Comparison of ENCODE assay signal across 1 cellular context in the genomic region with DNA sequence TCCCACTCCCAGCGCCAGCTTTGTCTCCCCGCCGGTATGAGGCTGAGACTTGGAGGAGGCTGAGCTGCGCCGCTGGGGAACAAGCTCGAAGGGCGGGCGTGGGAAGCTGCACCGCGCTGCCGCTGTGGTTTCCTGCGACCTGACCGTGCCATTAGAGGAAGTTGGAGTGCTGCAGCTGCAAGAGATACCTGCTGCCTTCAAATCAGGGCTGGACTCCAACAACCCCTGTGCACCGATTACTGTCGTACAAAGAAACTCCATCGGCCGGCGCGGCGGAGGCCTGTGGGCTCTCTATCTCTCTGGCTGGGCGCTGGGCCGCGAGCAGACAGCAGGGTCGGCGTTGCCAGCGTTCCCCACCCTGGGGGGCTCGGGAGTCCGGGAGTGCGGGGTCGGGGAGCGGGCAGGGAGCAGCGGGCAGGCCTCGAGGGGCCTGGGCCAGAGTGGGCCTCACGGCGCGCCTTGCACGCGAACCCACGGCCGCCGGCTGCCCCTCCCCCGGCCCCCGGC.
A peak's percentile ranks its signal among the peaks of the same experiment; 100 is the strongest.
TF ChIP-seq lines count a peak whose summit lies in the region.

No MANE protein-coding gene starts in this region.

TF ChIP-seq in K562, 482 proteins besides CTCF, POLR2A, EP300 and RAD21 (continued from another document and continues in another):
- TF ChIP-seq, protein P1, sequence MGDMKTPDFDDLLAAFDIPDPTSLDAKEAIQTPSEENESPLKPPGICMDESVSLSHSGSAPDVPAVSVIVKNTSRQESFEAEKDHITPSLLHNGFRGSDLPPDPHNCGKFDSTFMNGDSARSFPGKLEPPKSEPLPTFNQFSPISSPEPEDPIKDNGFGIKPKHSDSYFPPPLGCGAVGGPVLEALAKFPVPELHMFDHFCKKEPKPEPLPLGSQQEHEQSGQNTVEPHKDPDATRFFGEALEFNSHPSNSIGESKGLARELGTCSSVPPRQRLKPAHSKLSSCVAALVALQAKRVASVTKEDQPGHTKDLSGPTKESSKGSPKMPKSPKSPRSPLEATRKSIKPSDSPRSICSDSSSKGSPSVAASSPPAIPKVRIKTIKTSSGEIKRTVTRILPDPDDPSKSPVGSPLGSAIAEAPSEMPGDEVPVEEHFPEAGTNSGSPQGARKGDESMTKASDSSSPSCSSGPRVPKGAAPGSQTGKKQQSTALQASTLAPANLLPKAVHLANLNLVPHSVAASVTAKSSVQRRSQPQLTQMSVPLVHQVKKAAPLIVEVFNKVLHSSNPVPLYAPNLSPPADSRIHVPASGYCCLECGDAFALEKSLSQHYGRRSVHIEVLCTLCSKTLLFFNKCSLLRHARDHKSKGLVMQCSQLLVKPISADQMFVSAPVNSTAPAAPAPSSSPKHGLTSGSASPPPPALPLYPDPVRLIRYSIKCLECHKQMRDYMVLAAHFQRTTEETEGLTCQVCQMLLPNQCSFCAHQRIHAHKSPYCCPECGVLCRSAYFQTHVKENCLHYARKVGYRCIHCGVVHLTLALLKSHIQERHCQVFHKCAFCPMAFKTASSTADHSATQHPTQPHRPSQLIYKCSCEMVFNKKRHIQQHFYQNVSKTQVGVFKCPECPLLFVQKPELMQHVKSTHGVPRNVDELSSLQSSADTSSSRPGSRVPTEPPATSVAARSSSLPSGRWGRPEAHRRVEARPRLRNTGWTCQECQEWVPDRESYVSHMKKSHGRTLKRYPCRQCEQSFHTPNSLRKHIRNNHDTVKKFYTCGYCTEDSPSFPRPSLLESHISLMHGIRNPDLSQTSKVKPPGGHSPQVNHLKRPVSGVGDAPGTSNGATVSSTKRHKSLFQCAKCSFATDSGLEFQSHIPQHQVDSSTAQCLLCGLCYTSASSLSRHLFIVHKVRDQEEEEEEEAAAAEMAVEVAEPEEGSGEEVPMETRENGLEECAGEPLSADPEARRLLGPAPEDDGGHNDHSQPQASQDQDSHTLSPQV (IDR thresholded peaks at IDR 0.05): no peak
- TF ChIP-seq MBD2 (IDR thresholded peaks at IDR 0.05; ENCODE audit: borderline replicate concordance, low read depth): no peak
- TF ChIP-seq REST (CRISPR knock-in tag; IDR thresholded peaks at IDR 0.05; ENCODE audit: low read depth): no peak
- TF ChIP-seq, protein P2, sequence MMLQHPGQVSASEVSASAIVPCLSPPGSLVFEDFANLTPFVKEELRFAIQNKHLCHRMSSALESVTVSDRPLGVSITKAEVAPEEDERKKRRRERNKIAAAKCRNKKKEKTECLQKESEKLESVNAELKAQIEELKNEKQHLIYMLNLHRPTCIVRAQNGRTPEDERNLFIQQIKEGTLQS (IDR thresholded peaks at IDR 0.05): no peak
- TF ChIP-seq, protein P2 (CRISPR knock-in tag; conservative IDR thresholded peaks at IDR 0.05): 0 out of 2 replicates have a peak, but pooled peaks have one; percentile 20
- no peak for TF ChIP-seq HNRNPK (IDR thresholded peaks at IDR 0.05; ENCODE audit: low read depth, low read length, poor library complexity, severe bottlenecking)
- 0 out of 2 replicates have a peak, but pooled peaks have one; percentile 65 for TF ChIP-seq RNF2 (IDR thresholded peaks at IDR 0.05)
- TF ChIP-seq CREB3 (tag; conservative IDR thresholded peaks at IDR 0.05; ENCODE audit: low read depth): no peak
- TF ChIP-seq NRF1 (conservative IDR thresholded peaks at IDR 0.05 in 1 of 2, IDR thresholded peaks at IDR 0.05 in 1 of 2): no peak; a peak in 2 of 4 replicates
- no peak for TF ChIP-seq COPS2 (conservative IDR thresholded peaks at IDR 0.05)
- no peak for TF ChIP-seq ZBTB17 (CRISPR knock-in tag; IDR thresholded peaks at IDR 0.05)
- no peak for TF ChIP-seq POLR2G (IDR thresholded peaks at IDR 0.05; ENCODE audit: low read depth, low read length)
- no peak for TF ChIP-seq HMGN3 (IDR thresholded peaks at IDR 0.05; ENCODE audit: borderline replicate concordance, extremely low read depth, insufficient read length, low read depth, low read length)
- TF ChIP-seq, protein P3, sequence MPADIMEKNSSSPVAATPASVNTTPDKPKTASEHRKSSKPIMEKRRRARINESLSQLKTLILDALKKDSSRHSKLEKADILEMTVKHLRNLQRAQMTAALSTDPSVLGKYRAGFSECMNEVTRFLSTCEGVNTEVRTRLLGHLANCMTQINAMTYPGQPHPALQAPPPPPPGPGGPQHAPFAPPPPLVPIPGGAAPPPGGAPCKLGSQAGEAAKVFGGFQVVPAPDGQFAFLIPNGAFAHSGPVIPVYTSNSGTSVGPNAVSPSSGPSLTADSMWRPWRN (IDR thresholded peaks at IDR 0.05; ENCODE audit: low read depth): no peak
- peak; percentile 77 for TF ChIP-seq BHLHE40 (IDR thresholded peaks at IDR 0.05; ENCODE audit: low read length)
- TF ChIP-seq NFE2L1 (tag; IDR thresholded peaks at IDR 0.05; ENCODE audit: borderline replicate concordance, low read depth): no peak
- TF ChIP-seq ZNF431 (CRISPR knock-in tag; IDR thresholded peaks at IDR 0.05): no peak; the same call in 1 of the 2 replicates
- TF ChIP-seq ZNF354B (CRISPR knock-in tag; IDR thresholded peaks at IDR 0.05): no peak
- peak; percentile 15; the same call in 1 of the 2 replicates for TF ChIP-seq CBX1 (IDR thresholded peaks at IDR 0.05; ENCODE audit: low read depth)
- no peak for TF ChIP-seq MTA1 (IDR thresholded peaks at IDR 0.05; ENCODE audit: borderline replicate concordance)
- TF ChIP-seq, protein P4, sequence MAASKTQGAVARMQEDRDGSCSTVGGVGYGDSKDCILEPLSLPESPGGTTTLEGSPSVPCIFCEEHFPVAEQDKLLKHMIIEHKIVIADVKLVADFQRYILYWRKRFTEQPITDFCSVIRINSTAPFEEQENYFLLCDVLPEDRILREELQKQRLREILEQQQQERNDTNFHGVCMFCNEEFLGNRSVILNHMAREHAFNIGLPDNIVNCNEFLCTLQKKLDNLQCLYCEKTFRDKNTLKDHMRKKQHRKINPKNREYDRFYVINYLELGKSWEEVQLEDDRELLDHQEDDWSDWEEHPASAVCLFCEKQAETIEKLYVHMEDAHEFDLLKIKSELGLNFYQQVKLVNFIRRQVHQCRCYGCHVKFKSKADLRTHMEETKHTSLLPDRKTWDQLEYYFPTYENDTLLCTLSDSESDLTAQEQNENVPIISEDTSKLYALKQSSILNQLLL (CRISPR knock-in tag; IDR thresholded peaks at IDR 0.05; ENCODE audit: borderline replicate concordance): no peak
- no peak for TF ChIP-seq ZNF445 (CRISPR knock-in tag; IDR thresholded peaks at IDR 0.05; ENCODE audit: low read depth)
- TF ChIP-seq ZNF408 (CRISPR knock-in tag; IDR thresholded peaks at IDR 0.05; ENCODE audit: low read depth): no peak
- no peak for TF ChIP-seq ADNP (tag; IDR thresholded peaks at IDR 0.05)
- TF ChIP-seq CEBPB (tag; IDR thresholded peaks at IDR 0.05): no peak
- no peak for TF ChIP-seq CC2D1A (IDR thresholded peaks at IDR 0.05)
- no peak for TF ChIP-seq NEUROD1 (IDR thresholded peaks at IDR 0.05; ENCODE audit: borderline replicate concordance, low read depth, low read length, partially characterized antibody)
- TF ChIP-seq, protein P5, sequence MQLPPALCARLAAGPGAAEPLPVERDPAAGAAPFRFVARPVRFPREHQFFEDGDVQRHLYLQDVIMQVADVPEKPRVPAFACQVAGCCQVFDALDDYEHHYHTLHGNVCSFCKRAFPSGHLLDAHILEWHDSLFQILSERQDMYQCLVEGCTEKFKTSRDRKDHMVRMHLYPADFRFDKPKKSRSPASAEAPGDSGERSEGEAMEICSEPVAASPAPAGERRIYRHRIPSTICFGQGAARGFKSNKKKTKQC (CRISPR knock-in tag; IDR thresholded peaks at IDR 0.05): peak; percentile 65; the same call in 1 of the 2 replicates
- TF ChIP-seq PHF21A (IDR thresholded peaks at IDR 0.05; ENCODE audit: borderline replicate concordance, low read depth): peak; percentile 58; the same call in 1 of the 2 replicates
- no peak for TF ChIP-seq ZNF518B (CRISPR knock-in tag; IDR thresholded peaks at IDR 0.05)
- TF ChIP-seq POLR2H (tag; IDR thresholded peaks at IDR 0.05; ENCODE audit: low read depth): no peak
- TF ChIP-seq PCBP1 (IDR thresholded peaks at IDR 0.05; ENCODE audit: low read depth, low read length, poor library complexity, severe bottlenecking): no peak
- TF ChIP-seq PPARD (CRISPR knock-in tag; IDR thresholded peaks at IDR 0.05): no peak
- no peak; the same call in 1 of the 2 replicates for TF ChIP-seq ETV5 (CRISPR knock-in tag; IDR thresholded peaks at IDR 0.05; ENCODE audit: low read depth)
- no peak for TF ChIP-seq NR2C1 (IDR thresholded peaks at IDR 0.05)
- TF ChIP-seq NR2C1 (tag; IDR thresholded peaks at IDR 0.05): no peak
- TF ChIP-seq TBP (optimal IDR thresholded peaks at IDR 0.05; ENCODE audit: low read depth, low read length): no peak
- no peak for TF ChIP-seq SMC3 (conservative IDR thresholded peaks at IDR 0.05; ENCODE audit: insufficient read depth, low read depth, low read length)
- TF ChIP-seq SAP30 (IDR thresholded peaks at IDR 0.05; ENCODE audit: borderline replicate concordance, insufficient read depth, low read depth, low read length, poor library complexity, severe bottlenecking): no peak
- TF ChIP-seq ZNF561 (CRISPR knock-in tag; conservative IDR thresholded peaks at IDR 0.05): no peak
- TF ChIP-seq ZBTB34 (CRISPR knock-in tag; IDR thresholded peaks at IDR 0.05): no peak
- TF ChIP-seq ZNF785 (CRISPR knock-in tag; IDR thresholded peaks at IDR 0.05): no peak
- TF ChIP-seq, protein P6, sequence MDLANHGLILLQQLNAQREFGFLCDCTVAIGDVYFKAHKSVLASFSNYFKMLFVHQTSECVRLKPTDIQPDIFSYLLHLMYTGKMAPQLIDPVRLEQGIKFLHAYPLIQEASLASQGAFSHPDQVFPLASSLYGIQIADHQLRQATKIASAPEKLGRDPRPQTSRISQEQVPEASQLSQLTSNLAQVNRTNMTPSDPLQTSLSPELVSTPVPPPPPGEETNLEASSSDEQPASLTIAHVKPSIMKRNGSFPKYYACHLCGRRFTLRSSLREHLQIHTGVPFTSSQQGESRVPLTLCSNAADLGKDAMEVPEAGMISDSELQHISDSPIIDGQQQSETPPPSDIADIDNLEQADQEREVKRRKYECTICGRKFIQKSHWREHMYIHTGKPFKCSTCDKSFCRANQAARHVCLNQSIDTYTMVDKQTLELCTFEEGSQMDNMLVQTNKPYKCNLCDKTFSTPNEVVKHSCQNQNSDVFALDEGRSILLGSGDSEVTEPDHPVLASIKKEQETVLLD (IDR thresholded peaks at IDR 0.05): no peak
